ENCODE assay signal across 22 cellular contexts in the genomic region with DNA sequence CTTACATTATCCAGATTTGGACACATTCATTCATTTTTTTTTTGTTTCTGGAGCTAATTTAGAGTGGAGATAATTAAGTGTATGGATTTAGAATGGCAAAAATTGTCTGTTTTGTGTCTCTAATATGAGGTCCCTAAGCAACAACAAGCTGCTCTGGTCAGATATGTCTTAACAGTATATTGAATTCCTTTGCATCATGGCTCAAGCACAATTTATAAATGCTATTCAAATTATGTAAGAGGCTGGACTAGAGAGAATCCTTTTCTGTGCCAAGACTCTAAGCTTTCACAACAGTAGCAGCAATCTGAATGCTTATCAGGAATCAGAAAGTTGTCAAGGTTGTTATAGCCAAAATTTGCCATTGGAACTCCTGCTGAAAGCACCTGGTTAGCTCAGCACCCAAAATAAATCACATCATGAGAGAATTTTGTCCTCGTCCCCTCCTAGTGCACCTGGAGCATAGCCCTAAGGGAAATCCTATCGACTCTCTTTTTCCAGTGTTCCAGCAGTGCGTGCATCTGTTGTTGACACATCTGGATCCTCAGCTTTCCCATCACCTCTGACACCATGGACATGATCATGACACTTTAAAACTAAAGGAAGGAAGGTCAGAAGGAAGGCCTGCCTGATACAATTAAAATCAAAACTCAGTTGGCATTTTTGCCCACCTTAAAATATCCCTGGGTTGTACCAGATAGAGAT.
DNase-seq lines count a peak whose midpoint lies in the region; ATAC-seq and TF ChIP-seq lines count a peak whose summit lies in the region.
"Had no signal": no experiment of that assay in that cellular context is flagged by ENCODE, and none has a peak within 500 bp of the region (broad histone marks: within the 10 kb centered on the region; RNA-seq: fewer than 3 reads in every experiment).

No MANE protein-coding gene starts in this region.

- H3K27ac ChIP-seq in left ventricle myocardium inferior (replicated peaks) (peak overlapping the region; percentile 21), thyroid gland (peak overlapping the region; percentile 63 to 86 (median 77))
- H3K27ac ChIP-seq: psoas muscle, transverse colon, VCaP had no signal

- TF ChIP-seq CTCF in left ventricle myocardium inferior (IDR thresholded peaks at IDR 0.05; ENCODE audit: borderline replicate concordance): no peak
- no peak for TF ChIP-seq CTCF in thyroid gland (IDR thresholded peaks at IDR 0.05)

- ATAC-seq in HG03097 (IDR thresholded peaks at IDR 0.05; ENCODE audit: low FRiP score, unreplicated experiment): no peak
- ATAC-seq: psoas muscle had no signal

- H3K4me1 ChIP-seq in left ventricle myocardium inferior (peaks cover 59% of the 10 kb centered on the region), thyroid gland (peaks cover 53 to 63% of the 10 kb centered on the region in 2 donors)
- H3K4me1 ChIP-seq: psoas muscle had no signal

- no peak for TF ChIP-seq POLR2A in thyroid gland (IDR thresholded peaks at IDR 0.05)

- peak; percentile 65 for DNase-seq in GM04503 (ENCODE audit: low read depth)
- peak; percentile 79 for DNase-seq in amniotic epithelial cell (ENCODE audit: low read depth)
- DNase-seq in left ventricle myocardium inferior: no peak
- no peak for DNase-seq in thyroid gland
- DNase-seq in NCI-H2107 treated with DMSO at 0.1 percent for 48 hours (lab: John Stamatoyannopoulos, UW; ENCODE audit: unreplicated experiment): no peak
- DNase-seq in MG63: no peak
- DNase-seq: activated CD4-positive, alpha-beta memory T cell treated with anti-CD3 and anti-CD28 coated beads, Interleukin-2, amount 10 ng/mL, durations not matched to agents 7 days and 5 days; activated T-cell treated with anti-CD3 and anti-CD28 coated beads, Interleukin-2, amount 50 U/mL, for 1 hour; amygdala; central memory CD4-positive, alpha-beta T cell; COR-L47; DND-41; heart left ventricle; MM.1S; NCI-H774; OCI-M1; psoas muscle; SHP77 treated with DMSO at 0.1 percent for 48 hours; stimulated activated CD4-positive, alpha-beta T cell treated with anti-CD3 and anti-CD28 coated beads, Interleukin-4, amount 100 ng/mL, for 24 hours; transverse colon had no signal

- H3K27me3 ChIP-seq in left ventricle myocardium inferior (ENCODE audit: low read depth): no peaks in the 10 kb centered on the region
- H3K27me3 ChIP-seq in thyroid gland: no peaks in the 10 kb centered on the region
- no peaks in the 10 kb centered on the region for H3K27me3 ChIP-seq in MG63
- H3K27me3 ChIP-seq: heart left ventricle, transverse colon had no signal

- H3K36me3 ChIP-seq in left ventricle myocardium inferior (no peaks in the 10 kb centered on the region), thyroid gland (no peaks in the 10 kb centered on the region), MG63 (no peaks in the 10 kb centered on the region)
- H3K36me3 ChIP-seq: heart left ventricle, transverse colon had no signal

- intact Hi-C loops in left ventricle myocardium inferior (cut with micrococcal nuclease): no loop called here
- intact Hi-C loops in thyroid gland (cut with DNase I): no loop called here

- 62 to 68% methylated on average over 3 of the region's 3 CpGs for WGBS in thyroid gland, 2 donors

- H3K4me3 ChIP-seq in left ventricle myocardium inferior: no peak overlapping the region
- no peak overlapping the region for H3K4me3 ChIP-seq in thyroid gland (replicated peaks in 1 of 3)
- H3K4me3 ChIP-seq in MG63: no peak overlapping the region
- H3K4me3 ChIP-seq: heart left ventricle, psoas muscle, transverse colon had no signal

- H3K9me3 ChIP-seq in left ventricle myocardium inferior (replicated peaks): no peaks in the 10 kb centered on the region
- no peaks in the 10 kb centered on the region for H3K9me3 ChIP-seq in thyroid gland
- 0 out of 2 replicates have a peak, but pooled peaks cover 2% of the 10 kb centered on the region for H3K9me3 ChIP-seq in MG63
- H3K9me3 ChIP-seq: heart left ventricle, psoas muscle, transverse colon had no signal

Comparison
In these comparisons a context has a peak if more than half of its experiments do, and no peak if none do; other contexts are left out.
1. DNase-seq: peak in GM04503 (single experiment) and amniotic epithelial cell (single experiment); none in left ventricle myocardium inferior (single experiment), thyroid gland (0 of 2), NCI-H2107 treated with DMSO at 0.1 percent for 48 hours (single experiment) and MG63 (single experiment).